22 cellular contexts compared by ENCODE assay signal in the genomic region with DNA sequence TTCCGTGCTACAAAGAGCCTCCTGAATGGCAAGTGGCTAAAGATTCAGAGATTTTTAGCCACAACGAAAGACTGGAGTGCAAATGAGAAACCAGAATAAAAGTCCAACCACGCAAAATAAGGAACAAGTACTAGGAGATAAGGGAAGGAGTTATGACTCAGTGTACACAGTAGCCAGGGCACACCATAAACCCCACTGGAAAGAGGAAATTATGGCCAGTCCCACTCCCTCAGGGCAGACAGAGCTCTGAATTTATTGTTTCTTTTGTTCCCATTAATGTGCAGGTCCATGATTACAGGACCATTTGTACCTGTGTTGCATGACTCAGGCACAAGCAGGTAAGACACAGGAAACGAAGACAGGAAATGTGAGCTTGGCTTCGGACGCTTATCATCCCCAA.
DNase-seq lines count a peak whose midpoint lies in the region; ATAC-seq, FAIRE-seq and TF ChIP-seq lines count a peak whose summit lies in the region.
"Had no signal": no experiment of that assay in that cellular context is flagged by ENCODE, and none has a peak within 500 bp of the region (broad histone marks: within the 10 kb centered on the region; RNA-seq: fewer than 3 reads in every experiment).

No MANE protein-coding gene starts in this region.

- TF ChIP-seq EP300 in K562 (IDR thresholded peaks at IDR 0.05; ENCODE audit: low read length) = no peak

- DNase-seq in NCI-H2081 (lab: John Stamatoyannopoulos, UW) (peak; percentile 0 to 11), NCI-H2081 treated with DMSO at 0.1 percent for 48 hours (lab: John Stamatoyannopoulos, UW) (no peak), NOMO-1 treated with DMSO at 0.1 percent for 48 hours (lab: John Stamatoyannopoulos, UW; ENCODE audit: unreplicated experiment) (peak; percentile 87), K562 (ENCODE audit: extremely low read depth in 1 of 4, low spot score in 3 of 4) (no peak)
- DNase-seq in naive thymus-derived CD4-positive, alpha-beta T cell = no peak
- no peak for DNase-seq in activated CD8-positive, alpha-beta memory T cell treated with anti-CD3 and anti-CD28 coated beads for 24 hours
- no peak for DNase-seq in activated naive CD8-positive, alpha-beta T cell treated with anti-CD3 and anti-CD28 coated beads, Interleukin-2, amount 50 U/mL, for 24 hours
- DNase-seq in stimulated activated CD4-positive, alpha-beta T cell treated with anti-CD3 and anti-CD28 coated beads, Interleukin-4, amount 100 ng/mL, for 1 hour = no peak
- DNase-seq: 8988T; activated B cell treated with CpG ODN at 0.5 μM for 24 hours; adrenal gland; C1 segment of cervical spinal cord; central memory CD4-positive, alpha-beta T cell; DMS53; naive B cell; NCI-H345; psoas muscle; stimulated activated CD4-positive, alpha-beta T cell treated with anti-CD3 and anti-CD28 coated beads, Interleukin-15, amount 100 ng/mL, for 24 hours; stimulated activated naive CD8-positive, alpha-beta T cell treated with anti-CD3 and anti-CD28 coated beads, Interleukin-15, amount 100 ng/mL, for 72 hours; SW 1271 had no signal

- CTCF ChIA-PET in K562 (lab: Yijun Ruan, JAX; ENCODE audit: low intra/inter-chr PET ratio) = no interaction called here
- CTCF ChIA-PET in naive thymus-derived CD4-positive, alpha-beta T cell (lab: Charles Lee) = no interaction called here

- peaks cover 0 to 64% (median 14%) of the 10 kb centered on the region in 5 donors for H3K27me3 Mint-ChIP-seq in naive thymus-derived CD4-positive, alpha-beta T cell
- peaks cover 11% of the 10 kb centered on the region for H3K27me3 Mint-ChIP-seq in activated naive CD8-positive, alpha-beta T cell treated with anti-CD3 and anti-CD28 coated beads, Interleukin-2, amount 50 U/mL, for 24 hours

- H3K4me1 ChIP-seq in K562 (replicated peaks in 1 of 2; ENCODE audit: control insufficient read depth in 2 of 2, insufficient read depth in 2 of 2, low read length in 2 of 2) = no peaks in the 10 kb centered on the region
- H3K4me1 ChIP-seq in naive thymus-derived CD4-positive, alpha-beta T cell (ENCODE audit: control insufficient read depth in 2 of 2, insufficient read depth in 2 of 2, low read length in 2 of 2) = no peaks in the 10 kb centered on the region
- H3K4me1 ChIP-seq: adrenal gland, psoas muscle had no signal

- H3K9ac ChIP-seq in K562 (ENCODE audit: insufficient read depth in 1 of 2, low read depth in 2 of 2, low read length in 2 of 2) = no peak overlapping the region

- TF ChIP-seq CTCF in K562 (IDR thresholded peaks at IDR 0.05 in 2 of 3, conservative IDR thresholded peaks at IDR 0.05 in 1 of 3; ENCODE audit: insufficient read depth in 2 of 3, low read depth in 1 of 3, low read length in 3 of 3) = no peak

- FAIRE-seq in K562 (lab: Jason Lieb, UNC) = no peak
- FAIRE-seq: urothelium cell line had no signal

- in situ Hi-C loops in K562 (cut with MboI) = no loop called here

- peaks cover 0 to 12% (median 0%) of the 10 kb centered on the region in 11 donors for H3K9me3 Mint-ChIP-seq in naive thymus-derived CD4-positive, alpha-beta T cell
- H3K9me3 Mint-ChIP-seq in activated naive CD8-positive, alpha-beta T cell treated with anti-CD3 and anti-CD28 coated beads, Interleukin-2, amount 50 U/mL, for 24 hours = peaks cover 5% of the 10 kb centered on the region
- H3K9me3 Mint-ChIP-seq: activated B cell treated with CpG ODN at 0.5 μM for 24 hours had no signal

- peaks cover 7 to 28% of the 10 kb centered on the region in 2 experiments; a peak in 3 of 5 replicates for H3K27me3 ChIP-seq in K562 (ENCODE audit: control insufficient read depth in 2 of 2, insufficient read depth in 2 of 2, low read length in 2 of 2)
- H3K27me3 ChIP-seq in naive thymus-derived CD4-positive, alpha-beta T cell (ENCODE audit: control insufficient read depth in 2 of 2, insufficient read depth in 2 of 2, low read length in 2 of 2) = no peaks in the 10 kb centered on the region
- H3K27me3 ChIP-seq: adrenal gland had no signal

- no peaks in the 10 kb centered on the region for H4K20me1 ChIP-seq in K562 (replicated peaks; ENCODE audit: control insufficient read depth, insufficient read depth, low read length)

- H3K27ac ChIP-seq in K562 (ENCODE audit: extremely low read depth, low read depth, low read length) = no peak overlapping the region
- H3K27ac ChIP-seq in naive thymus-derived CD4-positive, alpha-beta T cell (ENCODE audit: low read depth, low read length) = no peak overlapping the region
- H3K27ac ChIP-seq: adrenal gland, psoas muscle had no signal

- BruUV-seq in K562 (replicated peaks; lab: Mats Ljungman, UMichigan) = no TSS peak

- no peak overlapping the region for H3K4me3 Mint-ChIP-seq in naive thymus-derived CD4-positive, alpha-beta T cell
- H3K4me3 Mint-ChIP-seq in activated naive CD8-positive, alpha-beta T cell treated with anti-CD3 and anti-CD28 coated beads, Interleukin-2, amount 50 U/mL, for 24 hours = no peak overlapping the region
- H3K4me3 Mint-ChIP-seq: activated B cell treated with CpG ODN at 0.5 μM for 24 hours; activated T-helper 17 cell treated with anti-CD3 and anti-CD28 coated beads, Interleukin-2, amount 50 U/mL, for 72 hours; naive B cell; stimulated activated naive CD8-positive, alpha-beta T cell treated with anti-CD3 and anti-CD28 coated beads, Interleukin-15, amount 100 ng/mL, for 72 hours had no signal

- no peaks in the 10 kb centered on the region for H3K4me1 Mint-ChIP-seq in naive thymus-derived CD4-positive, alpha-beta T cell
- H3K4me1 Mint-ChIP-seq in activated naive CD8-positive, alpha-beta T cell treated with anti-CD3 and anti-CD28 coated beads, Interleukin-2, amount 50 U/mL, for 24 hours = no peaks in the 10 kb centered on the region
- H3K4me1 Mint-ChIP-seq: activated B cell treated with CpG ODN at 0.5 μM for 24 hours; activated T-helper 17 cell treated with anti-CD3 and anti-CD28 coated beads, Interleukin-2, amount 50 U/mL, for 72 hours; naive B cell; stimulated activated naive CD8-positive, alpha-beta T cell treated with anti-CD3 and anti-CD28 coated beads, Interleukin-15, amount 100 ng/mL, for 72 hours had no signal

- no peak overlapping the region for H2AFZ ChIP-seq in K562 (ENCODE audit: low read depth, low read length)

- 1% methylated on average over 6 of the region's 6 CpGs for WGBS in K562 (ENCODE audit: insufficient coverage, low coverage, missing lambda C conversion rate)

- POLR2A ChIA-PET in K562 (lab: Yijun Ruan, JAX) = no interaction called here
- POLR2A ChIA-PET in naive thymus-derived CD4-positive, alpha-beta T cell (lab: Charles Lee) = no interaction called here

- no peaks in the 10 kb centered on the region for H3K79me2 ChIP-seq in K562 (ENCODE audit: control insufficient read depth, insufficient read depth, low read length)

- intact Hi-C loops in K562 (cut with micrococcal nuclease) = no loop called here
- intact Hi-C loops in naive thymus-derived CD4-positive, alpha-beta T cell (cut with micrococcal nuclease) = no loop called here

- H3K36me3 ChIP-seq in K562 (ENCODE audit: control insufficient read depth, insufficient read depth, low read length) = no peaks in the 10 kb centered on the region
- H3K36me3 ChIP-seq in naive thymus-derived CD4-positive, alpha-beta T cell (ENCODE audit: control insufficient read depth in 2 of 3, insufficient read depth in 3 of 3, low read length in 3 of 3) = no peaks in the 10 kb centered on the region
- H3K36me3 ChIP-seq: adrenal gland had no signal

- TF ChIP-seq RAD21 in K562 (CRISPR knock-in tag; conservative IDR thresholded peaks at IDR 0.05 in 1 of 2, IDR thresholded peaks at IDR 0.05 in 1 of 2) = no peak

- H3K9me3 ChIP-seq in K562 (replicated peaks; ENCODE audit: control insufficient read depth, insufficient read depth, low read depth, low read length) = no peaks in the 10 kb centered on the region
- H3K9me3 ChIP-seq in naive thymus-derived CD4-positive, alpha-beta T cell (ENCODE audit: control insufficient read depth in 2 of 3, low read length in 3 of 3) = no peaks in the 10 kb centered on the region
- H3K9me3 ChIP-seq: adrenal gland, psoas muscle had no signal

- no peak overlapping the region for H3K4me3 ChIP-seq in K562
- no peak overlapping the region for H3K4me3 ChIP-seq in naive thymus-derived CD4-positive, alpha-beta T cell (ENCODE audit: low read length)
- H3K4me3 ChIP-seq: adrenal gland, psoas muscle had no signal

- H3K4me2 ChIP-seq in K562 (ENCODE audit: insufficient read depth, low read length) = no peak overlapping the region

- TF ChIP-seq POLR2A in K562 (conservative IDR thresholded peaks at IDR 0.05) = no peak

- no peaks in the 10 kb centered on the region for H3K9me1 ChIP-seq in K562 (ENCODE audit: control insufficient read depth, insufficient read depth, low read length)

- H3K27ac Mint-ChIP-seq in naive thymus-derived CD4-positive, alpha-beta T cell = no peak overlapping the region
- no peak overlapping the region for H3K27ac Mint-ChIP-seq in activated naive CD8-positive, alpha-beta T cell treated with anti-CD3 and anti-CD28 coated beads, Interleukin-2, amount 50 U/mL, for 24 hours
- H3K27ac Mint-ChIP-seq: activated B cell treated with CpG ODN at 0.5 μM for 24 hours; activated T-helper 17 cell treated with anti-CD3 and anti-CD28 coated beads, Interleukin-2, amount 50 U/mL, for 72 hours; naive B cell; stimulated activated naive CD8-positive, alpha-beta T cell treated with anti-CD3 and anti-CD28 coated beads, Interleukin-15, amount 100 ng/mL, for 72 hours had no signal

- ATAC-seq in K562 = no peak
- ATAC-seq in naive thymus-derived CD4-positive, alpha-beta T cell = peak; percentile 72
- no peak for ATAC-seq in activated naive CD8-positive, alpha-beta T cell treated with anti-CD3 and anti-CD28 coated beads, Interleukin-2, amount 50 U/mL, for 24 hours
- ATAC-seq: activated T-helper 17 cell treated with anti-CD3 and anti-CD28 coated beads, Interleukin-2, amount 50 U/mL, for 72 hours; psoas muscle; stimulated activated naive CD8-positive, alpha-beta T cell treated with anti-CD3 and anti-CD28 coated beads, Interleukin-15, amount 100 ng/mL, for 72 hours had no signal

- H3K36me3 Mint-ChIP-seq in naive thymus-derived CD4-positive, alpha-beta T cell = peaks cover 0 to 12% (median 0%) of the 10 kb centered on the region in 5 donors
- H3K36me3 Mint-ChIP-seq in activated naive CD8-positive, alpha-beta T cell treated with anti-CD3 and anti-CD28 coated beads, Interleukin-2, amount 50 U/mL, for 24 hours (ENCODE audit: low read depth) = peaks cover 1% of the 10 kb centered on the region

TF ChIP-seq in K562, 482 proteins besides CTCF, POLR2A, EP300 and RAD21 (continues in another document):
- no peak for TF ChIP-seq EHMT2 (IDR thresholded peaks at IDR 0.05)
- no peak for TF ChIP-seq TCFL5 (CRISPR knock-in tag; conservative IDR thresholded peaks at IDR 0.05)
- TF ChIP-seq JUND (IDR thresholded peaks at IDR 0.05; ENCODE audit: borderline replicate concordance, low read depth, low read length) = peak; percentile 61
- TF ChIP-seq JUND (tag; IDR thresholded peaks at IDR 0.05; ENCODE audit: borderline replicate concordance, low read depth, low read length) = peak; percentile 53; the same call in 1 of the 3 replicates
- no peak for TF ChIP-seq NFXL1 (CRISPR knock-in tag; IDR thresholded peaks at IDR 0.05)

Comparison
In these comparisons a context has a peak if more than half of its experiments do, and no peak if none do; other contexts are left out.
1. DNase-seq: peak in NCI-H2081 (2 of 2) and NOMO-1 treated with DMSO at 0.1 percent for 48 hours (single experiment); none in NCI-H2081 treated with DMSO at 0.1 percent for 48 hours (single experiment), K562 (0 of 4), naive thymus-derived CD4-positive, alpha-beta T cell (0 of 9), activated CD8-positive, alpha-beta memory T cell treated with anti-CD3 and anti-CD28 coated beads for 24 hours (single experiment), activated naive CD8-positive, alpha-beta T cell treated with anti-CD3 and anti-CD28 coated beads, Interleukin-2, amount 50 U/mL, for 24 hours (single experiment) and stimulated activated CD4-positive, alpha-beta T cell treated with anti-CD3 and anti-CD28 coated beads, Interleukin-4, amount 100 ng/mL, for 1 hour (single experiment).